Comparison of ENCODE assay signal across 15 cellular contexts in the genomic region with DNA sequence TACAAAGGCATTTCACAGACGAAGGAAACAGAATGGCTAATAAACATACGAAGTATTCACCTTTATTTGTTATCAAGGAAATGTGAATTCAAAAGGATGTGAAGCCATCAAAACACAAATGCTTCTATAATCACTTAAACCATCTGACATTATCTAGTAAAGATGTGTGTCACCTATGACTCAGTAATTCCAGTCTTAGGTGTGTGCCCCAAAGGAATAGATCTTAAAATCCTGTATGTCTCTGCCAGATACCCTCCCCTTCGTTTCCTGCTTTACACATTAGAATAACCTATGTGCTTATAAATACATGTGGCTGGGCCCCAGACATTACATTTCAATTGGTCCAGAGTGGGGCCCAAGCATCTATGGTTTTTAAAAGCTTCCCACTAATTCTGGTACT. TPM values are rescaled to one million over a fixed set of nuclear protein-coding genes. Genes with fewer than 3 reads are reported as not detected.
DNase-seq lines count a peak whose midpoint lies in the region; ATAC-seq lines count a peak whose summit lies in the region.
"Had no signal": no experiment of that assay in that cellular context is flagged by ENCODE, and none has a peak within 500 bp of the region (broad histone marks: within the 10 kb centered on the region; RNA-seq: fewer than 3 reads in every experiment).

No MANE protein-coding gene starts in this region.

- peak; percentile 91 for ATAC-seq in activated CD4-positive, alpha-beta T cell treated with anti-CD3 and anti-CD28 coated beads for 36 hours
- ATAC-seq in activated T-helper 17 cell treated with anti-CD3 and anti-CD28 coated beads, Interleukin-2, amount 50 U/mL, for 72 hours (replicated peaks): peak; percentile 87
- peak; percentile 26 for ATAC-seq in left colon
- ATAC-seq: left ventricle myocardium superior had no signal

- no peak overlapping the region for H3K4me3 Mint-ChIP-seq in activated CD4-positive, alpha-beta T cell treated with anti-CD3 and anti-CD28 coated beads for 36 hours
- H3K4me3 Mint-ChIP-seq in activated T-helper 17 cell treated with anti-CD3 and anti-CD28 coated beads, Interleukin-2, amount 50 U/mL, for 72 hours: peak overlapping the region; percentile 50

- H3K4me1 Mint-ChIP-seq in activated CD4-positive, alpha-beta T cell treated with anti-CD3 and anti-CD28 coated beads for 36 hours: peaks cover 24% of the 10 kb centered on the region
- H3K4me1 Mint-ChIP-seq in activated T-helper 17 cell treated with anti-CD3 and anti-CD28 coated beads, Interleukin-2, amount 50 U/mL, for 72 hours: peaks cover 12% of the 10 kb centered on the region

- DNase-seq in activated CD4-positive, alpha-beta T cell treated with anti-CD3 and anti-CD28 coated beads for 36 hours: no peak
- DNase-seq in activated CD4-positive, alpha-beta T cell treated with anti-CD3 and anti-CD28 coated beads, Interleukin-2, amount 50 U/mL, for 48 hours: no peak
- DNase-seq in HPDE6-E6E7 (ENCODE audit: extremely low spot score): peak; percentile 37
- DNase-seq in left colon: no peak
- DNase-seq in DMS114 treated with DMSO at 0.1 percent for 48 hours (lab: John Stamatoyannopoulos, UW; ENCODE audit: unreplicated experiment): no peak
- no peak for DNase-seq in NCI-H2227 treated with DMSO at 0.1 percent for 48 hours (lab: John Stamatoyannopoulos, UW)
- no peak for DNase-seq in SKM-1 treated with dmso at 0.1 percent for 144 hours (lab: John Stamatoyannopoulos, UW; ENCODE audit: unreplicated experiment)
- DNase-seq: adrenal gland; DMS153; dorsolateral prefrontal cortex; left ventricle myocardium superior; NCI-H446; stimulated activated CD4-positive, alpha-beta T cell treated with anti-CD3 and anti-CD28 coated beads, Interleukin-2, amount 100 ng/mL, for 48 hours; WERI-Rb-1 had no signal

- no peaks in the 10 kb centered on the region for H3K9me3 Mint-ChIP-seq in activated CD4-positive, alpha-beta T cell treated with anti-CD3 and anti-CD28 coated beads for 36 hours (ENCODE audit: low read depth)
- H3K9me3 Mint-ChIP-seq in activated T-helper 17 cell treated with anti-CD3 and anti-CD28 coated beads, Interleukin-2, amount 50 U/mL, for 72 hours: no peaks in the 10 kb centered on the region

- peak overlapping the region; percentile 75 for H3K27ac Mint-ChIP-seq in activated CD4-positive, alpha-beta T cell treated with anti-CD3 and anti-CD28 coated beads for 36 hours
- peak overlapping the region; percentile 80 for H3K27ac Mint-ChIP-seq in activated T-helper 17 cell treated with anti-CD3 and anti-CD28 coated beads, Interleukin-2, amount 50 U/mL, for 72 hours

- CTCF ChIA-PET in activated CD4-positive, alpha-beta T cell treated with anti-CD3 and anti-CD28 coated beads for 36 hours (lab: Charles Lee): no interaction called here

- H3K27me3 Mint-ChIP-seq in activated CD4-positive, alpha-beta T cell treated with anti-CD3 and anti-CD28 coated beads for 36 hours: no peaks in the 10 kb centered on the region
- H3K27me3 Mint-ChIP-seq in activated T-helper 17 cell treated with anti-CD3 and anti-CD28 coated beads, Interleukin-2, amount 50 U/mL, for 72 hours: no peaks in the 10 kb centered on the region

- H3K36me3 Mint-ChIP-seq in activated CD4-positive, alpha-beta T cell treated with anti-CD3 and anti-CD28 coated beads for 36 hours (ENCODE audit: low read depth): peaks cover 10% of the 10 kb centered on the region
- peaks cover 43% of the 10 kb centered on the region for H3K36me3 Mint-ChIP-seq in activated T-helper 17 cell treated with anti-CD3 and anti-CD28 coated beads, Interleukin-2, amount 50 U/mL, for 72 hours (ENCODE audit: low read depth)

- POLR2A ChIA-PET in activated CD4-positive, alpha-beta T cell treated with anti-CD3 and anti-CD28 coated beads for 36 hours (lab: Charles Lee): interaction anchor here (0.6 kb wide), 1 partner anchor 27 kb away, joined by 3 read pairs; no protein-coding TSS in a partner anchor

- intact Hi-C loops in activated CD4-positive, alpha-beta T cell treated with anti-CD3 and anti-CD28 coated beads for 36 hours (cut with DNase I, micrococcal nuclease): loop anchor here (1.0 to 2.0 kb wide), 3 partner anchors 40 to 42 kb away; a partner anchor contains a TSS
- intact Hi-C loops in left colon (cut with DNase I, micrococcal nuclease): no loop called here

RNA-seq across cellular contexts. Expression of a gene that starts 41.7 kb away (rescaled TPM):
- 10 to 100 TPM; 17.0 to 17.5 TPM for total RNA-seq in activated CD4-positive, alpha-beta T cell treated with anti-CD3 and anti-CD28 coated beads for 36 hours
- total RNA-seq in activated T-helper 17 cell treated with anti-CD3 and anti-CD28 coated beads, Interleukin-2, amount 50 U/mL, for 72 hours: 10 to 100 TPM; 15.7 to 16.2 TPM
- total RNA-seq in left colon: 1 to 10 TPM; 4.9 to 5.3 TPM

RNA-seq across cellular contexts. Expression of a gene that starts 53.6 kb away (rescaled TPM):
- 10 to 100 TPM; 19.1 to 21.4 TPM for total RNA-seq in activated CD4-positive, alpha-beta T cell treated with anti-CD3 and anti-CD28 coated beads for 36 hours
- total RNA-seq in activated T-helper 17 cell treated with anti-CD3 and anti-CD28 coated beads, Interleukin-2, amount 50 U/mL, for 72 hours: 10 to 100 TPM; 33.1 to 40.7 TPM
- 10 to 100 TPM; 37.1 to 43.8 TPM for total RNA-seq in left colon

Comparison
In these comparisons a context has a peak if more than half of its experiments do, and no peak if none do; other contexts are left out.
1. ATAC-seq: peak in every context shown above with its lines; median percentile 91 in activated CD4-positive, alpha-beta T cell treated with anti-CD3 and anti-CD28 coated beads for 36 hours; 87 in activated T-helper 17 cell treated with anti-CD3 and anti-CD28 coated beads, Interleukin-2, amount 50 U/mL, for 72 hours; 26 in left colon.
2. intact Hi-C loops: an anchor here in activated CD4-positive, alpha-beta T cell treated with anti-CD3 and anti-CD28 coated beads for 36 hours (1.0 to 2.0 kb wide); none called in left colon.